In the genomic region with DNA sequence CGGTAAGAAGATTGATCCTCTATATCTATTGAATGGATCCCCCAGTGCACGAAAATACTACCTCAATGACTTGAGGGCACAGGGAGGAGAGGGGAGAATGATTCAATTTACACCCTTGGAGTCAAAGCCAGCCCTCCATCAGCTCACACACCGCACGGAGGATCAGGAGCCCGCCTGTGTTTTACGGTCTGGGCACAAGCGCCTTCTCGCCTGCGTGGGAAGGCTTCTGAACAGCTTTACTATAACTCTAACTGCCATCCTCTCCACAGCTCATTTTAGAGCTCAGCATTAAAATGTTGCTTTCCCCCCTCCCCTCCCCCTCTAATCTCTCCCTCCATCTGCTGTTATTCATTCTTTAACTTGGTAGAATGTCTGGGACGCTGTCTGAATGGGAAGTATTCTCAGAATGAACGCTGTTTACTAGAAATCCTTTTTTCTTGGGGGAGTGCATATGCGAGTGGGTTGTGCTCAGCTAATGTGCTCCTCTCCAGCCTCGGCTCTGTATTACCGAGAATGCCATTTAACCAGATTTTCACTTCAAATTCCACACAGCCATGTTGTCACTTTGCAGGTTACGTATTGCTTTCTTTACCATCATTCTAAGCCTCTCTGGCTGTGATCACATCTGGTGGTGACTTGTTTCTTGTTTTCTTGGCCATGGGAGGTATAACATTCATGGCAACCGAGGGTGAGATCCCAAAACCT, we compare ENCODE assay signal across 1 cellular context.
TF ChIP-seq lines count a peak whose summit lies in the region.

No MANE protein-coding gene starts in this region.

TF ChIP-seq in PFSK-1, 5 proteins besides CTCF, POLR2A, EP300 and RAD21 (continued from another document):
- TF ChIP-seq, protein P1, sequence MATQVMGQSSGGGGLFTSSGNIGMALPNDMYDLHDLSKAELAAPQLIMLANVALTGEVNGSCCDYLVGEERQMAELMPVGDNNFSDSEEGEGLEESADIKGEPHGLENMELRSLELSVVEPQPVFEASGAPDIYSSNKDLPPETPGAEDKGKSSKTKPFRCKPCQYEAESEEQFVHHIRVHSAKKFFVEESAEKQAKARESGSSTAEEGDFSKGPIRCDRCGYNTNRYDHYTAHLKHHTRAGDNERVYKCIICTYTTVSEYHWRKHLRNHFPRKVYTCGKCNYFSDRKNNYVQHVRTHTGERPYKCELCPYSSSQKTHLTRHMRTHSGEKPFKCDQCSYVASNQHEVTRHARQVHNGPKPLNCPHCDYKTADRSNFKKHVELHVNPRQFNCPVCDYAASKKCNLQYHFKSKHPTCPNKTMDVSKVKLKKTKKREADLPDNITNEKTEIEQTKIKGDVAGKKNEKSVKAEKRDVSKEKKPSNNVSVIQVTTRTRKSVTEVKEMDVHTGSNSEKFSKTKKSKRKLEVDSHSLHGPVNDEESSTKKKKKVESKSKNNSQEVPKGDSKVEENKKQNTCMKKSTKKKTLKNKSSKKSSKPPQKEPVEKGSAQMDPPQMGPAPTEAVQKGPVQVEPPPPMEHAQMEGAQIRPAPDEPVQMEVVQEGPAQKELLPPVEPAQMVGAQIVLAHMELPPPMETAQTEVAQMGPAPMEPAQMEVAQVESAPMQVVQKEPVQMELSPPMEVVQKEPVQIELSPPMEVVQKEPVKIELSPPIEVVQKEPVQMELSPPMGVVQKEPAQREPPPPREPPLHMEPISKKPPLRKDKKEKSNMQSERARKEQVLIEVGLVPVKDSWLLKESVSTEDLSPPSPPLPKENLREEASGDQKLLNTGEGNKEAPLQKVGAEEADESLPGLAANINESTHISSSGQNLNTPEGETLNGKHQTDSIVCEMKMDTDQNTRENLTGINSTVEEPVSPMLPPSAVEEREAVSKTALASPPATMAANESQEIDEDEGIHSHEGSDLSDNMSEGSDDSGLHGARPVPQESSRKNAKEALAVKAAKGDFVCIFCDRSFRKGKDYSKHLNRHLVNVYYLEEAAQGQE (IDR thresholded peaks at IDR 0.05; ENCODE audit: insufficient read depth in 1 of 2, low read depth in 2 of 2, low read length in 2 of 2), result no peak
- TF ChIP-seq POLR2AphosphoS5 (IDR thresholded peaks at IDR 0.05; ENCODE audit: low read depth, low read length) (peak; percentile 43; the same call in 1 of the 2 replicates), SIN3A (IDR thresholded peaks at IDR 0.05; ENCODE audit: borderline replicate concordance, insufficient read depth, low read length) (0 out of 2 replicates have a peak, but pooled peaks have one; percentile 54)
